In genomic region chr9:128421474-128422010, GRCh38 we compare ENCODE assay signal across 7 cellular contexts. TPM values are rescaled to one million over a fixed set of nuclear protein-coding genes. Genes with fewer than 3 reads are reported as not detected.
DNase-seq lines count a peak whose midpoint lies in the region; ATAC-seq lines count a peak whose summit lies in the region.

No MANE protein-coding gene starts in this region.

- H3K27ac ChIP-seq in temporal lobe (ENCODE audit: low read depth, low read length): peak overlapping the region; percentile 44

- H3K9me3 Mint-ChIP-seq in IgD-negative memory B cell: no peaks in the 10 kb centered on the region
- no peaks in the 10 kb centered on the region for H3K9me3 Mint-ChIP-seq in activated naive CD8-positive, alpha-beta T cell treated with anti-CD3 and anti-CD28 coated beads for 36 hours

- H3K9me3 ChIP-seq in iPS-18c (ENCODE audit: control insufficient read depth, insufficient read depth, low read length): no peaks in the 10 kb centered on the region

- H3K4me3 Mint-ChIP-seq in IgD-negative memory B cell: peak overlapping the region; percentile 72 to 84 (median 76)
- peak overlapping the region; percentile 62 for H3K4me3 Mint-ChIP-seq in activated naive CD8-positive, alpha-beta T cell treated with anti-CD3 and anti-CD28 coated beads for 36 hours

- peak overlapping the region; percentile 81; the same call in 1 of the 2 replicates for H3K4me3 ChIP-seq in iPS-18c (ENCODE audit: insufficient read depth, low read depth, low read length)

- peaks cover 18% of the 10 kb centered on the region for H3K27me3 Mint-ChIP-seq in IgD-negative memory B cell
- H3K27me3 Mint-ChIP-seq in activated naive CD8-positive, alpha-beta T cell treated with anti-CD3 and anti-CD28 coated beads for 36 hours: peaks cover 33% of the 10 kb centered on the region

- DNase-seq in activated naive CD8-positive, alpha-beta T cell treated with anti-CD3 and anti-CD28 coated beads for 36 hours: peak; percentile 9
- DNase-seq in DMS79 treated with DMSO at 0.1 percent for 48 hours (lab: John Stamatoyannopoulos, UW): no peak

- peak overlapping the region in 1 of 3 donors; percentile 14 for H3K27ac Mint-ChIP-seq in IgD-negative memory B cell
- H3K27ac Mint-ChIP-seq in activated naive CD8-positive, alpha-beta T cell treated with anti-CD3 and anti-CD28 coated beads for 36 hours: no peak overlapping the region

- peaks cover 0 to 3% (median under 1%) of the 10 kb centered on the region in 3 donors for H3K4me1 Mint-ChIP-seq in IgD-negative memory B cell
- H3K4me1 Mint-ChIP-seq in activated naive CD8-positive, alpha-beta T cell treated with anti-CD3 and anti-CD28 coated beads for 36 hours: peaks cover 8% of the 10 kb centered on the region

- ATAC-seq in GM21526 (IDR thresholded peaks at IDR 0.05; ENCODE audit: low FRiP score, unreplicated experiment): no peak
- no peak for ATAC-seq in HG03342 (IDR thresholded peaks at IDR 0.05; ENCODE audit: unreplicated experiment)

- no peaks in the 10 kb centered on the region for H3K36me3 Mint-ChIP-seq in IgD-negative memory B cell
- no peaks in the 10 kb centered on the region for H3K36me3 Mint-ChIP-seq in activated naive CD8-positive, alpha-beta T cell treated with anti-CD3 and anti-CD28 coated beads for 36 hours

RNA-seq across cellular contexts. Expression of gene CERCAM, which starts 0.9 kb away (rescaled TPM):
- 0.34 TPM for polyA plus RNA-seq in IgD-negative memory B cell
- 1 to 10 TPM; 1.4 to 2.2 TPM for total RNA-seq in activated naive CD8-positive, alpha-beta T cell treated with anti-CD3 and anti-CD28 coated beads for 36 hours
- 16.0 TPM for total RNA-seq in temporal lobe

RNA-seq across cellular contexts. Expression of gene ODF2, which starts 34.3 kb away (rescaled TPM):
- 25.2 TPM for polyA plus RNA-seq in IgD-negative memory B cell
- total RNA-seq in activated naive CD8-positive, alpha-beta T cell treated with anti-CD3 and anti-CD28 coated beads for 36 hours: 10 to 100 TPM; 72.7 to 76.1 TPM
- 13.3 TPM for total RNA-seq in temporal lobe

RNA-seq across cellular contexts. Expression of gene URM1, which starts 50.4 kb away (rescaled TPM):
- 53.9 TPM for polyA plus RNA-seq in IgD-negative memory B cell
- 10 to 100 TPM; 81.7 to 85.6 TPM for total RNA-seq in activated naive CD8-positive, alpha-beta T cell treated with anti-CD3 and anti-CD28 coated beads for 36 hours
- 15.2 TPM for total RNA-seq in temporal lobe
